In genomic region chr2:57376985-57377384, GRCh38 we compare ENCODE assay signal across 1 cellular context.
TF ChIP-seq lines count a peak whose summit lies in the region.

No MANE protein-coding gene starts in this region.

TF ChIP-seq in IMR-90, 13 proteins besides CTCF, POLR2A, EP300 and RAD21 (continued from another document):
- TF ChIP-seq, protein P1, sequence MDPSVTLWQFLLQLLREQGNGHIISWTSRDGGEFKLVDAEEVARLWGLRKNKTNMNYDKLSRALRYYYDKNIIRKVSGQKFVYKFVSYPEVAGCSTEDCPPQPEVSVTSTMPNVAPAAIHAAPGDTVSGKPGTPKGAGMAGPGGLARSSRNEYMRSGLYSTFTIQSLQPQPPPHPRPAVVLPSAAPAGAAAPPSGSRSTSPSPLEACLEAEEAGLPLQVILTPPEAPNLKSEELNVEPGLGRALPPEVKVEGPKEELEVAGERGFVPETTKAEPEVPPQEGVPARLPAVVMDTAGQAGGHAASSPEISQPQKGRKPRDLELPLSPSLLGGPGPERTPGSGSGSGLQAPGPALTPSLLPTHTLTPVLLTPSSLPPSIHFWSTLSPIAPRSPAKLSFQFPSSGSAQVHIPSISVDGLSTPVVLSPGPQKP (IDR thresholded peaks at IDR 0.05; ENCODE audit: borderline replicate concordance, low read depth, low read length), result no peak
- TF ChIP-seq MAFK (IDR thresholded peaks at IDR 0.05; ENCODE audit: low read depth, low read length) (no peak), CEBPB (IDR thresholded peaks at IDR 0.05; ENCODE audit: low read depth, low read length) (no peak)
TF ChIP-seq in IMR-90: peak in this region for 0.
